ENCODE assay signal across 1 cellular context in the genomic region with DNA sequence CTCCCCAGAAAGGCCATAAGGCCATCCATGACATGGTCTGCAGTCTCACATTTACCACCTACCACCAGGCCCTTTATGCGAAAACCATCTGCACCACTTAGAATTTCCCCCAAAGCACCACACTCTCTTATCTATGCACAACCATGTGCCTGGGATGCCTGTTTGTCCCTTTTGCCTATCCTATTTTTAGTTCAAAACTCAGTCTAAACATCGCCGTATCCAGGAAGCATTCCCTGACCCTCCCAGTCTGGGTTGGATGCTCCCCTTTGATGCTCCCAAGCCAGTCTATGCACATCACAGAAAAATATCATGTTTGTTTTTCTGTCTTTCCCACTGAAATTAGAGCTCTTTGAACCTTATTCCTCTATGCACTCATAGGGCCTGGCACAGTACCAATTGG.
TF ChIP-seq lines count a peak whose summit lies in the region.

No MANE protein-coding gene starts in this region.

TF ChIP-seq in K562, 482 proteins besides CTCF, POLR2A, EP300 and RAD21 (continued from another document):
- TF ChIP-seq, protein P1, sequence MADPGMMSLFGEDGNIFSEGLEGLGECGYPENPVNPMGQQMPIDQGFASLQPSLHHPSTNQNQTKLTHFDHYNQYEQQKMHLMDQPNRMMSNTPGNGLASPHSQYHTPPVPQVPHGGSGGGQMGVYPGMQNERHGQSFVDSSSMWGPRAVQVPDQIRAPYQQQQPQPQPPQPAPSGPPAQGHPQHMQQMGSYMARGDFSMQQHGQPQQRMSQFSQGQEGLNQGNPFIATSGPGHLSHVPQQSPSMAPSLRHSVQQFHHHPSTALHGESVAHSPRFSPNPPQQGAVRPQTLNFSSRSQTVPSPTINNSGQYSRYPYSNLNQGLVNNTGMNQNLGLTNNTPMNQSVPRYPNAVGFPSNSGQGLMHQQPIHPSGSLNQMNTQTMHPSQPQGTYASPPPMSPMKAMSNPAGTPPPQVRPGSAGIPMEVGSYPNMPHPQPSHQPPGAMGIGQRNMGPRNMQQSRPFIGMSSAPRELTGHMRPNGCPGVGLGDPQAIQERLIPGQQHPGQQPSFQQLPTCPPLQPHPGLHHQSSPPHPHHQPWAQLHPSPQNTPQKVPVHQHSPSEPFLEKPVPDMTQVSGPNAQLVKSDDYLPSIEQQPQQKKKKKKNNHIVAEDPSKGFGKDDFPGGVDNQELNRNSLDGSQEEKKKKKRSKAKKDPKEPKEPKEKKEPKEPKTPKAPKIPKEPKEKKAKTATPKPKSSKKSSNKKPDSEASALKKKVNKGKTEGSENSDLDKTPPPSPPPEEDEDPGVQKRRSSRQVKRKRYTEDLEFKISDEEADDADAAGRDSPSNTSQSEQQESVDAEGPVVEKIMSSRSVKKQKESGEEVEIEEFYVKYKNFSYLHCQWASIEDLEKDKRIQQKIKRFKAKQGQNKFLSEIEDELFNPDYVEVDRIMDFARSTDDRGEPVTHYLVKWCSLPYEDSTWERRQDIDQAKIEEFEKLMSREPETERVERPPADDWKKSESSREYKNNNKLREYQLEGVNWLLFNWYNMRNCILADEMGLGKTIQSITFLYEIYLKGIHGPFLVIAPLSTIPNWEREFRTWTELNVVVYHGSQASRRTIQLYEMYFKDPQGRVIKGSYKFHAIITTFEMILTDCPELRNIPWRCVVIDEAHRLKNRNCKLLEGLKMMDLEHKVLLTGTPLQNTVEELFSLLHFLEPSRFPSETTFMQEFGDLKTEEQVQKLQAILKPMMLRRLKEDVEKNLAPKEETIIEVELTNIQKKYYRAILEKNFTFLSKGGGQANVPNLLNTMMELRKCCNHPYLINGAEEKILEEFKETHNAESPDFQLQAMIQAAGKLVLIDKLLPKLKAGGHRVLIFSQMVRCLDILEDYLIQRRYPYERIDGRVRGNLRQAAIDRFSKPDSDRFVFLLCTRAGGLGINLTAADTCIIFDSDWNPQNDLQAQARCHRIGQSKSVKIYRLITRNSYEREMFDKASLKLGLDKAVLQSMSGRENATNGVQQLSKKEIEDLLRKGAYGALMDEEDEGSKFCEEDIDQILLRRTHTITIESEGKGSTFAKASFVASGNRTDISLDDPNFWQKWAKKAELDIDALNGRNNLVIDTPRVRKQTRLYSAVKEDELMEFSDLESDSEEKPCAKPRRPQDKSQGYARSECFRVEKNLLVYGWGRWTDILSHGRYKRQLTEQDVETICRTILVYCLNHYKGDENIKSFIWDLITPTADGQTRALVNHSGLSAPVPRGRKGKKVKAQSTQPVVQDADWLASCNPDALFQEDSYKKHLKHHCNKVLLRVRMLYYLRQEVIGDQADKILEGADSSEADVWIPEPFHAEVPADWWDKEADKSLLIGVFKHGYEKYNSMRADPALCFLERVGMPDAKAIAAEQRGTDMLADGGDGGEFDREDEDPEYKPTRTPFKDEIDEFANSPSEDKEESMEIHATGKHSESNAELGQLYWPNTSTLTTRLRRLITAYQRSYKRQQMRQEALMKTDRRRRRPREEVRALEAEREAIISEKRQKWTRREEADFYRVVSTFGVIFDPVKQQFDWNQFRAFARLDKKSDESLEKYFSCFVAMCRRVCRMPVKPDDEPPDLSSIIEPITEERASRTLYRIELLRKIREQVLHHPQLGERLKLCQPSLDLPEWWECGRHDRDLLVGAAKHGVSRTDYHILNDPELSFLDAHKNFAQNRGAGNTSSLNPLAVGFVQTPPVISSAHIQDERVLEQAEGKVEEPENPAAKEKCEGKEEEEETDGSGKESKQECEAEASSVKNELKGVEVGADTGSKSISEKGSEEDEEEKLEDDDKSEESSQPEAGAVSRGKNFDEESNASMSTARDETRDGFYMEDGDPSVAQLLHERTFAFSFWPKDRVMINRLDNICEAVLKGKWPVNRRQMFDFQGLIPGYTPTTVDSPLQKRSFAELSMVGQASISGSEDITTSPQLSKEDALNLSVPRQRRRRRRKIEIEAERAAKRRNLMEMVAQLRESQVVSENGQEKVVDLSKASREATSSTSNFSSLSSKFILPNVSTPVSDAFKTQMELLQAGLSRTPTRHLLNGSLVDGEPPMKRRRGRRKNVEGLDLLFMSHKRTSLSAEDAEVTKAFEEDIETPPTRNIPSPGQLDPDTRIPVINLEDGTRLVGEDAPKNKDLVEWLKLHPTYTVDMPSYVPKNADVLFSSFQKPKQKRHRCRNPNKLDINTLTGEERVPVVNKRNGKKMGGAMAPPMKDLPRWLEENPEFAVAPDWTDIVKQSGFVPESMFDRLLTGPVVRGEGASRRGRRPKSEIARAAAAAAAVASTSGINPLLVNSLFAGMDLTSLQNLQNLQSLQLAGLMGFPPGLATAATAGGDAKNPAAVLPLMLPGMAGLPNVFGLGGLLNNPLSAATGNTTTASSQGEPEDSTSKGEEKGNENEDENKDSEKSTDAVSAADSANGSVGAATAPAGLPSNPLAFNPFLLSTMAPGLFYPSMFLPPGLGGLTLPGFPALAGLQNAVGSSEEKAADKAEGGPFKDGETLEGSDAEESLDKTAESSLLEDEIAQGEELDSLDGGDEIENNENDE (IDR thresholded peaks at IDR 0.05; ENCODE audit: low read depth, low read length) = no peak
- peak in 1 of 2 experiments; percentile 51; a peak in 2 of 4 replicates for TF ChIP-seq HDAC1 (IDR thresholded peaks at IDR 0.05)
- peak; percentile 40; the same call in 1 of the 2 replicates for TF ChIP-seq TAL1 (IDR thresholded peaks at IDR 0.05)
- peak; percentile 17; the same call in 1 of the 2 replicates for TF ChIP-seq MTA2 (IDR thresholded peaks at IDR 0.05; ENCODE audit: low read depth)
- no peak for TF ChIP-seq ZNF384 (IDR thresholded peaks at IDR 0.05; ENCODE audit: low read depth, low read length)
- TF ChIP-seq POLR2AphosphoS5 (IDR thresholded peaks at IDR 0.05; ENCODE audit: control insufficient read depth, insufficient read depth, low read depth, low read length) = peak; percentile 22; the same call in 1 of the 2 replicates
- TF ChIP-seq CTBP1 (IDR thresholded peaks at IDR 0.05; ENCODE audit: borderline replicate concordance) = no peak; the same call in 1 of the 2 replicates
- peak; percentile 75 for TF ChIP-seq ARID1B (IDR thresholded peaks at IDR 0.05)
- TF ChIP-seq DPF2 (IDR thresholded peaks at IDR 0.05) = peak; percentile 24; the same call in 1 of the 2 replicates
- TF ChIP-seq, protein P2, sequence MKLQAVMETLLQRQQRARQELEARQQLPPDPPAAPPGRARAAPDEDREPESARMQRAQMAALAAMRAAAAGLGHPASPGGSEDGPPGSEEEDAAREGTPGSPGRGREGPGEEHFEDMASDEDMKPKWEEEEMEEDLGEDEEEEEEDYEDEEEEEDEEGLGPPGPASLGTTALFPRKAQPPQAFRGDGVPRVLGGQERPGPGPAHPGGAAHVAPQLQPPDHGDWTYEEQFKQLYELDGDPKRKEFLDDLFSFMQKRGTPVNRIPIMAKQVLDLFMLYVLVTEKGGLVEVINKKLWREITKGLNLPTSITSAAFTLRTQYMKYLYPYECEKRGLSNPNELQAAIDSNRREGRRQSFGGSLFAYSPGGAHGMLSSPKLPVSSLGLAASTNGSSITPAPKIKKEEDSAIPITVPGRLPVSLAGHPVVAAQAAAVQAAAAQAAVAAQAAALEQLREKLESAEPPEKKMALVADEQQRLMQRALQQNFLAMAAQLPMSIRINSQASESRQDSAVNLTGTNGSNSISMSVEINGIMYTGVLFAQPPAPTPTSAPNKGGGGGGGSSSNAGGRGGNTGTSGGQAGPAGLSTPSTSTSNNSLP (IDR thresholded peaks at IDR 0.05; ENCODE audit: borderline replicate concordance, low read depth, low read length) = no peak
- TF ChIP-seq COPS2 (conservative IDR thresholded peaks at IDR 0.05) = no peak
- TF ChIP-seq CC2D1A (IDR thresholded peaks at IDR 0.05) = no peak
- TF ChIP-seq, protein P3, sequence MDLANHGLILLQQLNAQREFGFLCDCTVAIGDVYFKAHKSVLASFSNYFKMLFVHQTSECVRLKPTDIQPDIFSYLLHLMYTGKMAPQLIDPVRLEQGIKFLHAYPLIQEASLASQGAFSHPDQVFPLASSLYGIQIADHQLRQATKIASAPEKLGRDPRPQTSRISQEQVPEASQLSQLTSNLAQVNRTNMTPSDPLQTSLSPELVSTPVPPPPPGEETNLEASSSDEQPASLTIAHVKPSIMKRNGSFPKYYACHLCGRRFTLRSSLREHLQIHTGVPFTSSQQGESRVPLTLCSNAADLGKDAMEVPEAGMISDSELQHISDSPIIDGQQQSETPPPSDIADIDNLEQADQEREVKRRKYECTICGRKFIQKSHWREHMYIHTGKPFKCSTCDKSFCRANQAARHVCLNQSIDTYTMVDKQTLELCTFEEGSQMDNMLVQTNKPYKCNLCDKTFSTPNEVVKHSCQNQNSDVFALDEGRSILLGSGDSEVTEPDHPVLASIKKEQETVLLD (IDR thresholded peaks at IDR 0.05) = peak; percentile 43; the same call in 1 of the 2 replicates
- TF ChIP-seq PTTG1 (tag; IDR thresholded peaks at IDR 0.05; ENCODE audit: low read depth) = no peak
- TF ChIP-seq, protein P4, sequence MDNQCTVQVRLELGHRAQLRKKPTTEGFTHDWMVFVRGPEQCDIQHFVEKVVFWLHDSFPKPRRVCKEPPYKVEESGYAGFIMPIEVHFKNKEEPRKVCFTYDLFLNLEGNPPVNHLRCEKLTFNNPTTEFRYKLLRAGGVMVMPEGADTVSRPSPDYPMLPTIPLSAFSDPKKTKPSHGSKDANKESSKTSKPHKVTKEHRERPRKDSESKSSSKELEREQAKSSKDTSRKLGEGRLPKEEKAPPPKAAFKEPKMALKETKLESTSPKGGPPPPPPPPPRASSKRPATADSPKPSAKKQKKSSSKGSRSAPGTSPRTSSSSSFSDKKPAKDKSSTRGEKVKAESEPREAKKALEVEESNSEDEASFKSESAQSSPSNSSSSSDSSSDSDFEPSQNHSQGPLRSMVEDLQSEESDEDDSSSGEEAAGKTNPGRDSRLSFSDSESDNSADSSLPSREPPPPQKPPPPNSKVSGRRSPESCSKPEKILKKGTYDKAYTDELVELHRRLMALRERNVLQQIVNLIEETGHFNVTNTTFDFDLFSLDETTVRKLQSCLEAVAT (IDR thresholded peaks at IDR 0.05) = peak in 1 of 2 experiments; percentile 26; a peak in 1 of 4 replicates
- no peak for TF ChIP-seq HDGF (IDR thresholded peaks at IDR 0.05)
